1 cellular context compared by ENCODE assay signal in genomic region chr5:177455036-177455660, GRCh38.
TF ChIP-seq lines count a peak whose summit lies in the region.

No MANE protein-coding gene starts in this region.

TF ChIP-seq in HepG2, 621 proteins besides CTCF, POLR2A, EP300 and RAD21 (continues in another document):
- 0 out of 2 replicates have a peak, but pooled peaks have one; percentile 67 for TF ChIP-seq KDM4B (CRISPR knock-in tag; IDR thresholded peaks at IDR 0.05)
- no peak for TF ChIP-seq NFATC3 (CRISPR knock-in tag; IDR thresholded peaks at IDR 0.05)
- TF ChIP-seq ZNF543 (CRISPR knock-in tag; IDR thresholded peaks at IDR 0.05), result 0 out of 2 replicates have a peak, but pooled peaks have one; percentile 36
- no peak for TF ChIP-seq ZNF619 (CRISPR knock-in tag; IDR thresholded peaks at IDR 0.05)
- no peak; the same call in none of the 2 replicates for TF ChIP-seq THAP8 (CRISPR knock-in tag; IDR thresholded peaks at IDR 0.05; ENCODE audit: borderline replicate concordance)
- TF ChIP-seq HOXA3 (CRISPR knock-in tag; IDR thresholded peaks at IDR 0.05), result peak; percentile 90
- no peak for TF ChIP-seq SETDB1 (CRISPR knock-in tag; IDR thresholded peaks at IDR 0.05; ENCODE audit: borderline replicate concordance)
- TF ChIP-seq MTF2 (CRISPR knock-in tag; IDR thresholded peaks at IDR 0.05; ENCODE audit: borderline replicate concordance), result no peak
- peak; percentile 43; the same call in 1 of the 2 replicates for TF ChIP-seq ZNF275 (CRISPR knock-in tag; IDR thresholded peaks at IDR 0.05; ENCODE audit: borderline replicate concordance)
- peak; percentile 97 to 98; a peak in 3 of 4 replicates for TF ChIP-seq HMGXB4 (CRISPR knock-in tag; IDR thresholded peaks at IDR 0.05; ENCODE audit: borderline replicate concordance in 1 of 2, low read depth in 1 of 2)
- TF ChIP-seq DMTF1 (CRISPR knock-in tag; IDR thresholded peaks at IDR 0.05), result no peak
- TF ChIP-seq REST (IDR thresholded peaks at IDR 0.05; ENCODE audit: borderline replicate concordance in 1 of 2, low read depth in 1 of 2, low read length in 2 of 2), result peak in 1 of 2 experiments; percentile 22; a peak in 1 of 4 replicates
- no peak for TF ChIP-seq NFE2L1 (CRISPR knock-in tag; IDR thresholded peaks at IDR 0.05; ENCODE audit: borderline replicate concordance)
- TF ChIP-seq GTF2F1 (IDR thresholded peaks at IDR 0.05; ENCODE audit: low read length), result no peak
- 0 out of 2 replicates have a peak, but pooled peaks have one; percentile 34 for TF ChIP-seq ZNF160 (CRISPR knock-in tag; IDR thresholded peaks at IDR 0.05)
- peak; percentile 53; the same call in 1 of the 2 replicates for TF ChIP-seq THRA (CRISPR knock-in tag; IDR thresholded peaks at IDR 0.05; ENCODE audit: borderline replicate concordance)
- TF ChIP-seq KDM5B (CRISPR knock-in tag; IDR thresholded peaks at IDR 0.05; ENCODE audit: borderline replicate concordance), result peak; percentile 87
- no peak for TF ChIP-seq ZNF383 (CRISPR knock-in tag; IDR thresholded peaks at IDR 0.05; ENCODE audit: borderline replicate concordance)
- TF ChIP-seq IKZF4 (CRISPR knock-in tag; IDR thresholded peaks at IDR 0.05; ENCODE audit: borderline replicate concordance, low read depth, not compliant biosample characterization), result no peak
- peak; percentile 67 for TF ChIP-seq ZNF317 (CRISPR knock-in tag; IDR thresholded peaks at IDR 0.05)
- peak; percentile 88 for TF ChIP-seq PRMT3 (CRISPR knock-in tag; IDR thresholded peaks at IDR 0.05; ENCODE audit: borderline replicate concordance, low read depth)
- no peak for TF ChIP-seq SRF (IDR thresholded peaks at IDR 0.05; ENCODE audit: low read depth, low read length)
- no peak; the same call in 1 of the 2 replicates for TF ChIP-seq ZNF576 (CRISPR knock-in tag; IDR thresholded peaks at IDR 0.05)
- no peak for TF ChIP-seq JUNB (CRISPR knock-in tag; IDR thresholded peaks at IDR 0.05; ENCODE audit: borderline replicate concordance)
- TF ChIP-seq ZUFSP (CRISPR knock-in tag; IDR thresholded peaks at IDR 0.05; ENCODE audit: borderline replicate concordance), result no peak
- no peak for TF ChIP-seq ATM (IDR thresholded peaks at IDR 0.05; ENCODE audit: borderline replicate concordance)
- peak; percentile 23 for TF ChIP-seq ASH2L (IDR thresholded peaks at IDR 0.05; ENCODE audit: insufficient read length, low read depth, low read length)
- TF ChIP-seq ZNF282 (IDR thresholded peaks at IDR 0.05; ENCODE audit: partially characterized antibody), result no peak
- no peak for TF ChIP-seq CEBPZ (IDR thresholded peaks at IDR 0.05; ENCODE audit: low read length)
- TF ChIP-seq HMG20A (CRISPR knock-in tag; IDR thresholded peaks at IDR 0.05; ENCODE audit: borderline replicate concordance), result no peak
- no peak for TF ChIP-seq CBX5 (CRISPR knock-in tag; IDR thresholded peaks at IDR 0.05; ENCODE audit: borderline replicate concordance)
- TF ChIP-seq RELA (CRISPR knock-in tag; IDR thresholded peaks at IDR 0.05), result peak; percentile 54; the same call in 1 of the 2 replicates
- TF ChIP-seq BCL3 (CRISPR knock-in tag; IDR thresholded peaks at IDR 0.05), result peak; percentile 92; the same call in 1 of the 2 replicates
- peak; percentile 75 for TF ChIP-seq KDM2A (CRISPR knock-in tag; IDR thresholded peaks at IDR 0.05; ENCODE audit: borderline replicate concordance, low read depth)
- no peak for TF ChIP-seq NFIC (IDR thresholded peaks at IDR 0.05; ENCODE audit: low read length)
- TF ChIP-seq GPBP1L1 (CRISPR knock-in tag; IDR thresholded peaks at IDR 0.05), result no peak
- peak; percentile 76 for TF ChIP-seq ZMYM4 (CRISPR knock-in tag; IDR thresholded peaks at IDR 0.05)
- peak; percentile 95 for TF ChIP-seq GABPB1 (CRISPR knock-in tag; IDR thresholded peaks at IDR 0.05)
- TF ChIP-seq ZNF564 (CRISPR knock-in tag; IDR thresholded peaks at IDR 0.05), result peak; percentile 78
